In the genomic region with DNA sequence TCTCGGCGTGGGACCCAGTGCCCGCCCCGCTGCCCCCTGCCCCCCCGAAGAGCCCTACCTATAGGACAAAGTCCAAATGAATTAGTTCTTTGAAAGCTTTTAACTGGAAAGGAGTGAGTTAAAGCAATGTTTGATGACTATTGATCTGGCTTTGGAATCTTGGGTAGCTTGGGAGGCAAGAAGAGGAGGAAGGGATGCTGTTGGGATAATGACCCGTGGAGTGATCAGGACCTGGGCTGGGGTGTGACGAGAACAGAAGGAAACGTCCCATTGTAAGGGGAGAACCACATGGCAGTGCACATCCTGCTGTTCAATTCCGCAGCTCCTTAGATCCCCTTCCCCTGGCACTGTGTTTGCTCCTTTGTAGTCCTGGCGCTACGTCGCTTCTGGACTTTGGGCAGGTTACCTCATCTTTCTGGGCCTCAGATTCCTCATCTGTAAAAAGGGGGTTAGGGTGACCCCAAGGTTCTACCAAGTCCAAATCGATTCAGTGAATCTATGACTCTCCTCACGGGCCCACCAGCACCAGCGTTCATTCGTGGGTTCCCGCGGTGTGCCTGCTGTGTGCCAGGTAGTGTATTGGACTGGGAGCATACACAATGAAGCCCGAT, we compare ENCODE assay signal across 8 cellular contexts. TPM values are rescaled to one million over a fixed set of nuclear protein-coding genes. Genes with fewer than 3 reads are reported as not detected.
DNase-seq lines count a peak whose midpoint lies in the region; ATAC-seq and TF ChIP-seq lines count a peak whose summit lies in the region.

No MANE protein-coding gene starts in this region.

- no peaks in the 10 kb centered on the region for H4K20me1 ChIP-seq in SK-N-SH (ENCODE audit: insufficient read depth)

- H3K9me3 ChIP-seq in SK-N-SH (no peaks in the 10 kb centered on the region), psoas muscle (no peaks in the 10 kb centered on the region)

- 66% methylated on average over 19 of the region's 19 CpGs for WGBS in SK-N-SH (ENCODE audit: low lambda C conversion rate)
- WGBS in psoas muscle, 3 donors = 47 to 58% (median 50%) methylated on average over 19 of the region's 19 CpGs

- H3F3A ChIP-seq in SK-N-SH (replicated peaks; ENCODE audit: insufficient read depth) = peaks cover 10% of the 10 kb centered on the region

- H3K36me3 ChIP-seq in SK-N-SH (replicated peaks in 1 of 2; ENCODE audit: control insufficient read depth in 1 of 2, insufficient read depth in 2 of 2, low read length in 1 of 2) (no peaks in the 10 kb centered on the region), psoas muscle (ENCODE audit: insufficient read depth in 1 of 2, low read depth in 1 of 2) (no peaks in the 10 kb centered on the region)

- ATAC-seq in SK-N-SH treated with all-trans-retinoic acid at 6 μM for 48 hours (no peak), foreskin keratinocyte (no peak), psoas muscle (no peak), HG03521 (IDR thresholded peaks at IDR 0.05; ENCODE audit: unreplicated experiment) (no peak)

- intact Hi-C loops in psoas muscle (cut with DNase I) = loop anchor here in 1 of 2 donors (5.0 to 10.0 kb wide), 2 partner anchors 60 to 632 kb away; a partner anchor contains a TSS

- H3K4me1 ChIP-seq in SK-N-SH (ENCODE audit: control insufficient read depth in 1 of 2, insufficient read depth in 2 of 2, low read depth in 1 of 2, low read length in 1 of 2) (peaks cover 21 to 26% of the 10 kb centered on the region in 2 experiments), foreskin keratinocyte (peaks cover 7% of the 10 kb centered on the region), psoas muscle (peaks cover 32% of the 10 kb centered on the region)

- POLR2A ChIA-PET in SK-N-SH (lab: Yijun Ruan, JAX) = interaction anchor here (0.6 to 2.0 kb wide), 4 partner anchors 17 to 1317 kb away, joined by 3 to 11 read pairs (median 4); a partner anchor contains a TSS
- POLR2A ChIA-PET in GM10248 (lab: Yijun Ruan, JAX) = interaction anchor here (1.0 kb wide), 1 partner anchor 10 kb away, joined by 3 read pairs; no protein-coding TSS in a partner anchor

- peak overlapping the region; percentile 83 for H2AFZ ChIP-seq in SK-N-SH (ENCODE audit: low read depth)

- H3K27ac ChIP-seq in SK-N-SH (ENCODE audit: low read depth in 2 of 2, low read length in 1 of 2) (peak overlapping the region; percentile 90 to 92), foreskin keratinocyte (peak overlapping the region; percentile 87), psoas muscle (peak overlapping the region; percentile 96)

- TF ChIP-seq CTCF in SK-N-SH (IDR thresholded peaks at IDR 0.05) (no peak), foreskin keratinocyte (conservative IDR thresholded peaks at IDR 0.05) (no peak), psoas muscle (IDR thresholded peaks at IDR 0.05) (no peak), GM10248 (IDR thresholded peaks at IDR 0.05; ENCODE audit: control extremely low read depth, extremely low read depth, low read depth, missing control alignments) (no peak)

- peak; percentile 17 for DNase-seq in SK-N-SH
- DNase-seq in activated CD8-positive, alpha-beta memory T cell treated with anti-CD3 and anti-CD28 coated beads, Interleukin-2, amount 50 U/mL, for 48 hours = peak; percentile 55
- no peak for DNase-seq in foreskin keratinocyte
- DNase-seq in psoas muscle = no peak
- DNase-seq in effector CD4-positive, alpha-beta T cell = no peak
- no peak for DNase-seq in GM10248 (ENCODE audit: extremely low spot score)

- CTCF ChIA-PET in SK-N-SH (lab: Yijun Ruan, JAX) (interaction anchor here (0.5 to 2.3 kb wide), 18 partner anchors 10 to 617 kb away, joined by 3 to 17 read pairs (median 6); a partner anchor contains a TSS), GM10248 (lab: Yijun Ruan, JAX) (interaction anchor here (0.8 to 6.5 kb wide), 34 partner anchors 9 to 453 kb away, joined by 3 to 39 read pairs (median 4); no protein-coding TSS in a partner anchor)

- no peak for TF ChIP-seq EP300 in SK-N-SH (IDR thresholded peaks at IDR 0.05; ENCODE audit: borderline replicate concordance in 1 of 2, low read depth in 1 of 2, low read length in 1 of 2)

- no peak for TF ChIP-seq RAD21 in SK-N-SH (IDR thresholded peaks at IDR 0.05; ENCODE audit: low read length)

- H3K9ac ChIP-seq in SK-N-SH = peak overlapping the region; percentile 94

- peaks cover 35% of the 10 kb centered on the region for H3K79me2 ChIP-seq in SK-N-SH (ENCODE audit: insufficient read depth)

- H3K27me3 ChIP-seq in SK-N-SH (ENCODE audit: insufficient read depth) (no peaks in the 10 kb centered on the region), foreskin keratinocyte (no peaks in the 10 kb centered on the region), psoas muscle (ENCODE audit: insufficient read depth in 3 of 3, low read length in 2 of 3) (no peaks in the 10 kb centered on the region)

- peak overlapping the region; percentile 87 to 89 for H3K4me3 ChIP-seq in SK-N-SH (ENCODE audit: low read depth in 2 of 2, low read length in 1 of 2)
- peak overlapping the region; percentile 91 for H3K4me3 ChIP-seq in psoas muscle

- H3K4me2 ChIP-seq in SK-N-SH = peak overlapping the region; percentile 96

- no peaks in the 10 kb centered on the region for H3K9me2 ChIP-seq in SK-N-SH

TF ChIP-seq in SK-N-SH, 30 proteins besides CTCF, POLR2A, EP300 and RAD21 (continues in another document):
- TF ChIP-seq TEAD4 (IDR thresholded peaks at IDR 0.05; ENCODE audit: borderline replicate concordance, insufficient read depth) = no peak
- TF ChIP-seq, protein P1, sequence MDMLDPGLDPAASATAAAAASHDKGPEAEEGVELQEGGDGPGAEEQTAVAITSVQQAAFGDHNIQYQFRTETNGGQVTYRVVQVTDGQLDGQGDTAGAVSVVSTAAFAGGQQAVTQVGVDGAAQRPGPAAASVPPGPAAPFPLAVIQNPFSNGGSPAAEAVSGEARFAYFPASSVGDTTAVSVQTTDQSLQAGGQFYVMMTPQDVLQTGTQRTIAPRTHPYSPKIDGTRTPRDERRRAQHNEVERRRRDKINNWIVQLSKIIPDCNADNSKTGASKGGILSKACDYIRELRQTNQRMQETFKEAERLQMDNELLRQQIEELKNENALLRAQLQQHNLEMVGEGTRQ (IDR thresholded peaks at IDR 0.05; ENCODE audit: borderline replicate concordance, low read depth, low read length) = no peak
- TF ChIP-seq SIN3A (IDR thresholded peaks at IDR 0.05; ENCODE audit: borderline replicate concordance, low read depth, low read length) = no peak; the same call in 1 of the 2 replicates
- TF ChIP-seq TCF12 (IDR thresholded peaks at IDR 0.05) = no peak
- TF ChIP-seq EZH2phosphoT487 (IDR thresholded peaks at IDR 0.05; ENCODE audit: borderline replicate concordance, low read depth) = no peak
- TF ChIP-seq MXI1 (IDR thresholded peaks at IDR 0.05; ENCODE audit: low read depth, low read length) = no peak
- TF ChIP-seq NRF1 (IDR thresholded peaks at IDR 0.05; ENCODE audit: low read depth, low read length) = no peak
- no peak for TF ChIP-seq RXRA (IDR thresholded peaks at IDR 0.05; ENCODE audit: borderline replicate concordance, low read depth)
- TF ChIP-seq, protein P2, sequence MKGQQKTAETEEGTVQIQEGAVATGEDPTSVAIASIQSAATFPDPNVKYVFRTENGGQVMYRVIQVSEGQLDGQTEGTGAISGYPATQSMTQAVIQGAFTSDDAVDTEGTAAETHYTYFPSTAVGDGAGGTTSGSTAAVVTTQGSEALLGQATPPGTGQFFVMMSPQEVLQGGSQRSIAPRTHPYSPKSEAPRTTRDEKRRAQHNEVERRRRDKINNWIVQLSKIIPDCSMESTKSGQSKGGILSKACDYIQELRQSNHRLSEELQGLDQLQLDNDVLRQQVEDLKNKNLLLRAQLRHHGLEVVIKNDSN (IDR thresholded peaks at IDR 0.05; ENCODE audit: borderline replicate concordance, low read depth) = no peak

TF ChIP-seq in SK-N-SH treated with all-trans-retinoic acid at 6 μM for 48 hours, 23 proteins besides CTCF, POLR2A, EP300 and RAD21 (continues in another document):
- TF ChIP-seq ISL1 (CRISPR knock-in tag; IDR thresholded peaks at IDR 0.05) (no peak), CSDC2 (CRISPR knock-in tag; IDR thresholded peaks at IDR 0.05) (no peak), TOX (CRISPR knock-in tag; IDR thresholded peaks at IDR 0.05; ENCODE audit: borderline replicate concordance) (no peak), GLIS3 (CRISPR knock-in tag; IDR thresholded peaks at IDR 0.05) (no peak), BACH2 (CRISPR knock-in tag; IDR thresholded peaks at IDR 0.05; ENCODE audit: borderline replicate concordance) (no peak)
- TF ChIP-seq, protein P3, sequence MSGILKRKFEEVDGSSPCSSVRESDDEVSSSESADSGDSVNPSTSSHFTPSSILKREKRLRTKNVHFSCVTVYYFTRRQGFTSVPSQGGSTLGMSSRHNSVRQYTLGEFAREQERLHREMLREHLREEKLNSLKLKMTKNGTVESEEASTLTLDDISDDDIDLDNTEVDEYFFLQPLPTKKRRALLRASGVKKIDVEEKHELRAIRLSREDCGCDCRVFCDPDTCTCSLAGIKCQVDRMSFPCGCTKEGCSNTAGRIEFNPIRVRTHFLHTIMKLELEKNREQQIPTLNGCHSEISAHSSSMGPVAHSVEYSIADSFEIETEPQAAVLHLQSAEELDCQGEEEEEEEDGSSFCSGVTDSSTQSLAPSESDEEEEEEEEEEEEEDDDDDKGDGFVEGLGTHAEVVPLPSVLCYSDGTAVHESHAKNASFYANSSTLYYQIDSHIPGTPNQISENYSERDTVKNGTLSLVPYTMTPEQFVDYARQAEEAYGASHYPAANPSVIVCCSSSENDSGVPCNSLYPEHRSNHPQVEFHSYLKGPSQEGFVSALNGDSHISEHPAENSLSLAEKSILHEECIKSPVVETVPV (CRISPR knock-in tag; IDR thresholded peaks at IDR 0.05) = no peak

RNA-seq across cellular contexts. Expression of a gene that starts 0.9 kb away (rescaled TPM):
- 7.6 and 9.7 TPM in 2 replicates for polyA plus RNA-seq in SK-N-SH (2012; rRNA removed)
- 10.3 and 10.7 TPM in 2 replicates for polyA plus RNA-seq in SK-N-SH (2012; cell fraction: cytosol; rRNA removed)
- polyA plus RNA-seq in SK-N-SH (2012; cell fraction: nucleus; rRNA removed) = 5.0 and 10.1 TPM in 2 replicates
- total RNA-seq in foreskin keratinocyte = 16.4 and 17.7 TPM in 2 replicates
- 7.2 and 7.4 TPM in 2 replicates for polyA plus RNA-seq in foreskin keratinocyte
- 10 to 100 TPM; 30.8 to 46.6 (median 35.2) TPM for total RNA-seq in psoas muscle
- 10 to 100 TPM; 13.4 to 31.7 (median 18.4) TPM for polyA plus RNA-seq in psoas muscle

RNA-seq across cellular contexts. Expression of a gene that starts 59.1 kb away (rescaled TPM):
- polyA plus RNA-seq in SK-N-SH (2012; rRNA removed) (not detected in 2 replicates), foreskin keratinocyte (not detected in 2 replicates), psoas muscle (under 1 TPM in 2 of 3 donors, not detected in 1; 0.04 to 0.34 TPM)
- not detected in 2 replicates for polyA plus RNA-seq in SK-N-SH (2012; cell fraction: cytosol; rRNA removed)
- polyA plus RNA-seq in SK-N-SH (2012; cell fraction: nucleus; rRNA removed) = not detected in 2 replicates
- total RNA-seq in foreskin keratinocyte (not detected in 2 replicates), psoas muscle (under 1 TPM in 3 of 4 donors, not detected in 1; 0.17 to 0.58 (median 0.17) TPM)

Comparison
In these comparisons a context has a peak if more than half of its experiments do, and no peak if none do; other contexts are left out.
1. DNase-seq: peak in SK-N-SH (single experiment) and activated CD8-positive, alpha-beta memory T cell treated with anti-CD3 and anti-CD28 coated beads, Interleukin-2, amount 50 U/mL, for 48 hours (single experiment); none in foreskin keratinocyte (0 of 2), psoas muscle (0 of 2), effector CD4-positive, alpha-beta T cell (single experiment) and GM10248 (single experiment).
2. Peak in every context shown above with its lines, with median percentiles within 50 percentile points of each other: H3K27ac ChIP-seq.